In the genomic region with DNA sequence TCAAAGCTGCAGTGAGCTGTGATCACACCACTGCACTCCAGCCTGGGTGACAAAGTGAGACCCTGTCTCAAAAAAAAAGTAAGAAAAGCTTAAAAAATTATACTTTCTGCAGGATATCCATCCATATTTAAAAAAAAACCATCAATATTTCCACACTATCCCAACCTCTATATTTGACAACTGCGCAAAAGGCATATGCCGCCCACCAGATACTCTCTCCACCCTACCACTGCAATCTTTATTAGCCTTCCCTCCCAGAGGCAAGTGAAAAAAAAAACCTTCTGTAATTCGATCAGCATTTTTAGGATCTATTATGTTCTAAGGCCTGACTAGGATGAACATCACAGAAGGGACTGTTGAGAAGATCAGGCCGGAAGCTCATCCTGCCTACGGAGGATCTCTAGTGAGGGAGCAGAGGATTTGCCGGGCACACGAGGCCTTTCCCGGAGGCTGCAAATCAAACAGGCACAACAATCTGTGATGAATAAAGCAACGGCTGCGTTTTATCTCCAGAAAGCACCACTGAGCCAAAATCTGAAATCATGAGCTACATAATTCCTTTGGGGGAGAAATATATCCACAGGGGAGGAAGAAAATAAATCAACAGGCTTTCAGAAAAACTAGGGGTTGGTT, we compare ENCODE assay signal across 12 cellular contexts.
A peak's percentile ranks its signal among the peaks of the same experiment; 100 is the strongest.
DNase-seq lines count a peak whose midpoint lies in the region; ATAC-seq, FAIRE-seq and TF ChIP-seq lines count a peak whose summit lies in the region.
"Had no signal": no experiment of that assay in that cellular context is flagged by ENCODE, and none has a peak within 500 bp of the region (broad histone marks: within the 10 kb centered on the region; RNA-seq: fewer than 3 reads in every experiment).

No MANE protein-coding gene starts in this region.

- peak overlapping the region; percentile 87 for H3K27ac ChIP-seq in A673 (ENCODE audit: low read depth, low read length, poor library complexity, severe bottlenecking)
- peak overlapping the region in 3 of 4 donors; percentile 70 to 76 (median 74) for H3K27ac ChIP-seq in gastroesophageal sphincter
- no peak overlapping the region for H3K27ac ChIP-seq in RWPE1

- DNase-seq in A673 (ENCODE audit: low spot score) (peak; percentile 72), neural crest cell (ENCODE audit: low read depth, low spot score) (no peak), NCI-H2227 (lab: John Stamatoyannopoulos, UW; ENCODE audit: unreplicated experiment) (no peak), NCI-H446 (lab: John Stamatoyannopoulos, UW) (no peak), GM19239 (ENCODE audit: insufficient read length, low spot score) (no peak), RWPE1 (ENCODE audit: low spot score) (no peak)
- DNase-seq: effector memory CD8-positive, alpha-beta T cell; NCI-H226; T1000 had no signal

- ATAC-seq in gastroesophageal sphincter = no peak
- ATAC-seq: effector memory CD8-positive, alpha-beta T cell had no signal

- no peak for TF ChIP-seq POLR2A in gastroesophageal sphincter (IDR thresholded peaks at IDR 0.05)

- TF ChIP-seq CTCF in A673 (conservative IDR thresholded peaks at IDR 0.05; ENCODE audit: low read depth, low read length) (no peak), gastroesophageal sphincter (IDR thresholded peaks at IDR 0.05) (no peak), neural crest cell (conservative IDR thresholded peaks at IDR 0.05) (no peak), RWPE1 (conservative IDR thresholded peaks at IDR 0.05; ENCODE audit: low read depth) (no peak)

- H3K9me3 Mint-ChIP-seq in neural crest cell = no peaks in the 10 kb centered on the region
- H3K9me3 Mint-ChIP-seq: effector memory CD8-positive, alpha-beta T cell had no signal

- H3K4me3 Mint-ChIP-seq in neural crest cell = no peak overlapping the region
- H3K4me3 Mint-ChIP-seq: effector memory CD8-positive, alpha-beta T cell had no signal

- H3K27me3 ChIP-seq in A673 (replicated peaks; ENCODE audit: insufficient read depth, low read depth, low read length, poor library complexity) = no peaks in the 10 kb centered on the region
- no peaks in the 10 kb centered on the region for H3K27me3 ChIP-seq in gastroesophageal sphincter

- peak overlapping the region; percentile 82 for H3K27ac Mint-ChIP-seq in neural crest cell (ENCODE audit: unreplicated experiment)

- CTCF ChIA-PET in A673 (lab: Charles Lee) = no interaction called here
- CTCF ChIA-PET in RWPE1 (lab: Yijun Ruan, JAX) = no interaction called here

- H3K4me1 ChIP-seq in A673 (ENCODE audit: insufficient read depth, low read length, poor library complexity, severe bottlenecking) (peaks cover 41% of the 10 kb centered on the region), gastroesophageal sphincter (peaks cover 9 to 80% (median 42%) of the 10 kb centered on the region in 3 donors)

- no peak for FAIRE-seq in GM19239 (lab: Jason Lieb, UNC)
- FAIRE-seq: RCC 7860 had no signal

- H3K4me3 ChIP-seq in A673 (ENCODE audit: low read depth, low read length, poor library complexity, severe bottlenecking) (no peak overlapping the region), gastroesophageal sphincter (no peak overlapping the region)

- H3K36me3 Mint-ChIP-seq in neural crest cell (ENCODE audit: low read depth) = no peaks in the 10 kb centered on the region

- H3K27me3 Mint-ChIP-seq in neural crest cell (ENCODE audit: low read depth) = no peaks in the 10 kb centered on the region
- H3K27me3 Mint-ChIP-seq: effector memory CD8-positive, alpha-beta T cell had no signal

- POLR2A ChIA-PET in A673 (lab: Charles Lee; ENCODE audit: low non-redundant PET) = no interaction called here
- POLR2A ChIA-PET in RWPE1 (lab: Yijun Ruan, JAX; ENCODE audit: low non-redundant PET) = no interaction called here

- WGBS in gastroesophageal sphincter (ENCODE audit: low coverage in 1 of 2), 2 donors = 12 to 36% methylated on average over 7 to 10 of the region's 10 CpGs

- TF ChIP-seq EP300 in Ishikawa (IDR thresholded peaks at IDR 0.05; ENCODE audit: borderline replicate concordance) = no peak
- TF ChIP-seq EP300 in gastroesophageal sphincter (IDR thresholded peaks at IDR 0.05) = no peak

- intact Hi-C loops in A673 (cut with micrococcal nuclease; ENCODE audit: unreplicated experiment) = loop anchor here (5.0 kb wide), 1 partner anchor 66 kb away; the partner anchor contains the start of gene GFOD1

- H3K36me3 ChIP-seq in A673 (ENCODE audit: insufficient read depth, low read length, poor library complexity, severe bottlenecking) = no peaks in the 10 kb centered on the region
- no peaks in the 10 kb centered on the region for H3K36me3 ChIP-seq in gastroesophageal sphincter

- TF ChIP-seq RAD21 in Ishikawa (IDR thresholded peaks at IDR 0.05; ENCODE audit: low read depth) = no peak

- no peaks in the 10 kb centered on the region for H3K9me3 ChIP-seq in A673 (ENCODE audit: low read depth, low read length, poor library complexity, severe bottlenecking)
- H3K9me3 ChIP-seq in gastroesophageal sphincter = no peaks in the 10 kb centered on the region

- peaks cover 27% of the 10 kb centered on the region for H3K4me1 Mint-ChIP-seq in neural crest cell

- no TSS peak for BruUV-seq in A673 (replicated peaks; lab: Mats Ljungman, UMichigan)

TF ChIP-seq in Ishikawa, 13 proteins besides CTCF, POLR2A, EP300 and RAD21:
- TF ChIP-seq NFIC (IDR thresholded peaks at IDR 0.05) (no peak), ZBTB7A (IDR thresholded peaks at IDR 0.05; ENCODE audit: low read depth) (0 out of 2 replicates have a peak, but pooled peaks have one; percentile 0)
TF ChIP-seq in Ishikawa: peak in this region for 1.
